22 cellular contexts compared by ENCODE assay signal in the genomic region with DNA sequence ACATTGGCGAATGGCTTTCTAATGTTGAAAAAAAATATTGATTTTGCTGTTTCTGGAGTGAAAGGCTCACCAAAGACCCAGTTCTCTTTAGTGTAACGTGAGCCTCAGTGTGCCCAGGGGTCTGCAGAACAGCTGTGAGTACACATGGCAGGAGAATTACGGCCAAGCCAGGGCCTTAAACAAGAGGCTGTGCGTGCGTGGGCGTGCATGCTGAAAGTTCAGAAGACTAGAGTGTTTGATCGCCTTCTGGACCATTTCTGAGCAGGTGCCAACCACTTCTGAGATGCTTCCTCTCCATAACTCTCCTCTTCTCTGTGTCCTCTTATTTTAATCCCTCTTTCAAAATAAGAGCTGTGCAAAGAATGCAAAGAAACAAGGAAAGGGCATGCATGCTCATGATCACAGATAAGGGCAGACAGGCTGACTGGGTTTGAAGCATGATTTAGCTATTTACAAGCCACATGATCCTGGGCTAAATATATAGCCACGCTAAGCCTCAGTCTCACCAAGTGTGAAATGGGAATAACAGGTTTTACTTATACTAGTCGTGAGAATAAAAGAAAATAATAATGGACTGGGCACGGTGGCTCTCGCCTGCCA. TPM values are rescaled to one million over a fixed set of nuclear protein-coding genes. Genes with fewer than 3 reads are reported as not detected.
DNase-seq lines count a peak whose midpoint lies in the region; ATAC-seq and TF ChIP-seq lines count a peak whose summit lies in the region.
"Had no signal": no experiment of that assay in that cellular context is flagged by ENCODE, and none has a peak within 500 bp of the region (broad histone marks: within the 10 kb centered on the region; RNA-seq: fewer than 3 reads in every experiment).

No MANE protein-coding gene starts in this region.

- H3K4me1 ChIP-seq in HEK293 (ENCODE audit: control insufficient read depth, insufficient read depth, low read length) (no peaks in the 10 kb centered on the region), upper lobe of left lung (no peaks in the 10 kb centered on the region)
- H3K4me1 ChIP-seq: A549 had no signal

- DNase-seq in NCI-H748 (lab: John Stamatoyannopoulos, UW; ENCODE audit: unreplicated experiment) (peak; percentile 3), NCI-H748 treated with DMSO at 0.1 percent for 48 hours (lab: John Stamatoyannopoulos, UW) (no peak), NCI-H524 (lab: John Stamatoyannopoulos, UW) (peak; percentile 83 to 95), glutamatergic neuron (peak; percentile 21), upper lobe of left lung (no peak)
- DNase-seq: dermis blood vessel endothelial cell; midbrain; naive thymus-derived CD8-positive, alpha-beta T cell; NCI-H2081; NK-92 treated with Interleukin-12 subunit alpha and Interleukin-12 subunit beta, amount 100 ng/mL, for 24 hours; substantia nigra; T-cell had no signal

- H3K27me3 Mint-ChIP-seq in glutamatergic neuron (ENCODE audit: unreplicated experiment): peaks cover 2% of the 10 kb centered on the region
- H3K27me3 Mint-ChIP-seq: activated naive CD4-positive, alpha-beta T cell treated with anti-CD3 and anti-CD28 coated beads, Interleukin-2, amount 50 U/mL, for 24 hours; B cell; central memory CD8-positive, alpha-beta T cell; naive thymus-derived CD8-positive, alpha-beta T cell; T-cell had no signal

- 74 to 86% methylated on average over 9 to 11 of the region's 11 CpGs for WGBS in upper lobe of left lung, 2 donors

- peaks cover 1% of the 10 kb centered on the region for H3K9me3 Mint-ChIP-seq in glutamatergic neuron (ENCODE audit: unreplicated experiment)
- H3K9me3 Mint-ChIP-seq: activated naive CD4-positive, alpha-beta T cell treated with anti-CD3 and anti-CD28 coated beads, Interleukin-2, amount 50 U/mL, for 24 hours; central memory CD8-positive, alpha-beta T cell; T-cell had no signal

- H3K27ac ChIP-seq in HEK293 (ENCODE audit: extremely low read depth, low read depth, low read length): no peak overlapping the region
- H3K27ac ChIP-seq in upper lobe of left lung: no peak overlapping the region
- H3K27ac ChIP-seq: A549, skin epidermis had no signal

- H3K4me3 ChIP-seq in HEK293 (ENCODE audit: low read depth, low read length) (no peak overlapping the region), upper lobe of left lung (no peak overlapping the region)
- H3K4me3 ChIP-seq: A549, skin epidermis had no signal

- CTCF ChIA-PET in HEK293 (lab: Yijun Ruan, JAX): interaction anchor here (0.7 kb wide), 1 partner anchor 1575 kb away, joined by 3 read pairs; no protein-coding TSS in a partner anchor

- TF ChIP-seq EP300 in upper lobe of left lung (IDR thresholded peaks at IDR 0.05): no peak

- no peak overlapping the region for H3K4me3 Mint-ChIP-seq in glutamatergic neuron (ENCODE audit: unreplicated experiment)
- H3K4me3 Mint-ChIP-seq: activated naive CD4-positive, alpha-beta T cell treated with anti-CD3 and anti-CD28 coated beads, Interleukin-2, amount 50 U/mL, for 24 hours; B cell; central memory CD8-positive, alpha-beta T cell; naive thymus-derived CD8-positive, alpha-beta T cell; T-cell had no signal

- H3K36me3 Mint-ChIP-seq in glutamatergic neuron (ENCODE audit: unreplicated experiment): no peaks in the 10 kb centered on the region
- H3K36me3 Mint-ChIP-seq: activated naive CD4-positive, alpha-beta T cell treated with anti-CD3 and anti-CD28 coated beads, Interleukin-2, amount 50 U/mL, for 24 hours; naive thymus-derived CD8-positive, alpha-beta T cell; T-cell had no signal

- TF ChIP-seq CTCF in HEK293 (tag by site-specific recombination; IDR thresholded peaks at IDR 0.05): no peak
- TF ChIP-seq CTCF in glutamatergic neuron (IDR thresholded peaks at IDR 0.05; ENCODE audit: partially characterized antibody, unreplicated experiment): no peak
- TF ChIP-seq CTCF in upper lobe of left lung (IDR thresholded peaks at IDR 0.05): no peak

- no peak for TF ChIP-seq POLR2A in upper lobe of left lung (IDR thresholded peaks at IDR 0.05)

- H3K4me1 Mint-ChIP-seq in glutamatergic neuron (ENCODE audit: low read depth, unreplicated experiment): no peaks in the 10 kb centered on the region
- H3K4me1 Mint-ChIP-seq: B cell; central memory CD8-positive, alpha-beta T cell; T-cell had no signal

- peak overlapping the region; percentile 66 for H3K27ac Mint-ChIP-seq in glutamatergic neuron (ENCODE audit: unreplicated experiment)
- H3K27ac Mint-ChIP-seq: activated naive CD4-positive, alpha-beta T cell treated with anti-CD3 and anti-CD28 coated beads, Interleukin-2, amount 50 U/mL, for 24 hours; B cell; T-cell had no signal

- H3K9me3 ChIP-seq in HEK293 (ENCODE audit: control insufficient read depth, insufficient read depth, low read depth, low read length) (no peaks in the 10 kb centered on the region), upper lobe of left lung (no peaks in the 10 kb centered on the region)
- H3K9me3 ChIP-seq: A549 had no signal

- H3K27me3 ChIP-seq in upper lobe of left lung: no peaks in the 10 kb centered on the region

- ATAC-seq in HG02610 (IDR thresholded peaks at IDR 0.05; ENCODE audit: unreplicated experiment): no peak
- no peak for ATAC-seq in GM21390 (IDR thresholded peaks at IDR 0.05; ENCODE audit: unreplicated experiment)
- ATAC-seq in upper lobe of left lung (ENCODE audit: low FRiP score in 2 of 2): no peak
- ATAC-seq: A549; HCT116; naive thymus-derived CD8-positive, alpha-beta T cell; Panc1; T-cell had no signal

- H3K36me3 ChIP-seq in HEK293 (ENCODE audit: control insufficient read depth in 2 of 2, insufficient read depth in 1 of 2, low read length in 2 of 2) (no peaks in the 10 kb centered on the region), upper lobe of left lung (no peaks in the 10 kb centered on the region)

- POLR2A ChIA-PET in HEK293 (lab: Yijun Ruan, JAX): no interaction called here

TF ChIP-seq in HEK293, 187 proteins besides CTCF, POLR2A, EP300 and RAD21:
- TF ChIP-seq ZNF221 (tag by site-specific recombination; IDR thresholded peaks at IDR 0.05; ENCODE audit: borderline replicate concordance): no peak
- TF ChIP-seq BCL11A (tag by site-specific recombination; IDR thresholded peaks at IDR 0.05; ENCODE audit: low read depth): no peak
- no peak for TF ChIP-seq ZXDB (tag by site-specific recombination; IDR thresholded peaks at IDR 0.05)
- TF ChIP-seq MYNN (tag by site-specific recombination; IDR thresholded peaks at IDR 0.05; ENCODE audit: borderline replicate concordance): peak; percentile 66; the same call in 1 of the 2 replicates
- no peak for TF ChIP-seq ZFP41 (tag by site-specific recombination; IDR thresholded peaks at IDR 0.05; ENCODE audit: borderline replicate concordance)
- TF ChIP-seq ZNF785 (tag by site-specific recombination; IDR thresholded peaks at IDR 0.05): no peak
- no peak for TF ChIP-seq ZNF350 (tag by site-specific recombination; IDR thresholded peaks at IDR 0.05)
- TF ChIP-seq ZNF112 (tag by site-specific recombination; IDR thresholded peaks at IDR 0.05): no peak

RNA-seq across cellular contexts. Expression of a gene that starts 9.9 kb away (rescaled TPM):
- total RNA-seq in glutamatergic neuron (ENCODE audit: unreplicated experiment): 0.17 TPM
- 1 to 10 TPM in 5 of 6 donors, under 1 TPM in 1; 0.80 to 4.9 (median 1.4) TPM for total RNA-seq in upper lobe of left lung

Comparison
In these comparisons a context has a peak if more than half of its experiments do, and no peak if none do; other contexts are left out.
1. DNase-seq: peak in NCI-H748 (single experiment), NCI-H524 (2 of 2) and glutamatergic neuron (single experiment); none in NCI-H748 treated with DMSO at 0.1 percent for 48 hours (single experiment) and upper lobe of left lung (0 of 2).